1 cellular context compared by ENCODE assay signal in the genomic region with DNA sequence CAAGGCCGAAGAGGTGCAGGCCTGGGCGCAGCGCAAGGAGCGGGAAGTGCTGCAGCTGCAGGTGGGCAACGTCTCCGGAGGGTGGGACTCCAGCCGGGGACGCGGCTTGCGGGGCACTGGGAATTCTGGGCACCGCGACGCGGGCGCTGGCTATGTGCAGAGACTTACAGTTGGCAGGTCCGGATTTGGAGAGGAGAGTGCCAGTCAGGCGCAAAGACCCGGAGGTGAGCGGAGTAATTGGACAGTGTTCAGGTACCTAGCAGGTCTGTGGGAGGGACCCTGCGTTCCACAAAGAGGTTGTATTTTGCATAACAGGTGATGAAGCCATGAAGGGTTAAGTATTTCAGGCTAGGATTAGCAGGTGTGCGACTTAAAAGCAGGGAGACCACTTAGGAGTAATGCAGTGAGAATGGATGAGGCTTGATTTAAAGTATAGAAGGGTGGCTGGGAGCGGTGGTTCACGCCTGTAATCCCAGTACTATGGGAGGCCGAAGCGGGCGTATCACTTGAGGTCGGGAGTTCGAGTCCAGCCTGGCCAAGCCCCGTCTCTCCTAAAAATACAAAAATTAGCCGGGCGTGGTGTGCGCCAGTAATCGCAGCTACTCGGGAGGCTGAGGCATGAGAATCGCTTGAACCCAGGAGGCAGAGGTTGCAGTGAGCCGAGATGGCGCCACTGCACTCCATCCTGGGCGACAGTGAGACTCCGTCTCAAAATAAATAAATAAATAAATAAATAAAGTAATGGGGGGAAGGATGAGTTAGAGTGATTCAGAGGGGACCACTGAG.
TF ChIP-seq lines count a peak whose summit lies in the region.

No MANE protein-coding gene starts in this region.

TF ChIP-seq in GM23338, 12 proteins besides CTCF, POLR2A, EP300 and RAD21 (continued from another document):
- TF ChIP-seq ZNF462 (CRISPR knock-in tag; IDR thresholded peaks at IDR 0.05) = no peak
TF ChIP-seq in GM23338: peak in this region for 0.
